1 cellular context compared by ENCODE assay signal in genomic region chr11:45872513-45873356, GRCh38.
TF ChIP-seq lines count a peak whose summit lies in the region.

No MANE protein-coding gene starts in this region.

TF ChIP-seq in HEK293, 187 proteins besides CTCF, POLR2A, EP300 and RAD21 (continued from another document and continues in another):
- TF ChIP-seq KLF16 (tag by site-specific recombination; IDR thresholded peaks at IDR 0.05) (0 out of 2 replicates have a peak, but pooled peaks have one; percentile 28), YY2 (tag by site-specific recombination; IDR thresholded peaks at IDR 0.05) (no peak), ZBTB21 (tag by site-specific recombination; IDR thresholded peaks at IDR 0.05) (peak; percentile 42; the same call in 1 of the 2 replicates), ZIC2 (tag by site-specific recombination; IDR thresholded peaks at IDR 0.05) (0 out of 2 replicates have a peak, but pooled peaks have one; percentile 13), ZBTB17 (tag by site-specific recombination; IDR thresholded peaks at IDR 0.05) (peak; percentile 58), ZFHX2 (tag by site-specific recombination; conservative IDR thresholded peaks at IDR 0.05) (no peak), ZNF133 (tag by site-specific recombination; IDR thresholded peaks at IDR 0.05) (no peak), KLF10 (tag by site-specific recombination; IDR thresholded peaks at IDR 0.05) (no peak), ZNF747 (tag by site-specific recombination; IDR thresholded peaks at IDR 0.05) (no peak), ZFP3 (tag by site-specific recombination; IDR thresholded peaks at IDR 0.05; ENCODE audit: low read depth) (no peak), KLF17 (tag by site-specific recombination; IDR thresholded peaks at IDR 0.05) (peak; percentile 70; the same call in 1 of the 2 replicates), ZSCAN30 (tag by site-specific recombination; IDR thresholded peaks at IDR 0.05) (peak; percentile 11; the same call in 1 of the 2 replicates), ZNF629 (tag by site-specific recombination; IDR thresholded peaks at IDR 0.05) (peak; percentile 73), ZNF366 (tag by site-specific recombination; conservative IDR thresholded peaks at IDR 0.05) (0 out of 2 replicates have a peak, but pooled peaks have one; percentile 44), ZNF558 (tag by site-specific recombination; IDR thresholded peaks at IDR 0.05) (peak; percentile 65), ZNF600 (tag by site-specific recombination; IDR thresholded peaks at IDR 0.05) (peak; percentile 55), ZNF704 (tag by site-specific recombination; IDR thresholded peaks at IDR 0.05) (no peak), ZFP37 (tag by site-specific recombination; IDR thresholded peaks at IDR 0.05) (peak; percentile 58; the same call in 1 of the 2 replicates), ZNF354C (tag by site-specific recombination; IDR thresholded peaks at IDR 0.05; ENCODE audit: borderline replicate concordance, low read depth) (no peak), ZNF639 (tag by site-specific recombination; IDR thresholded peaks at IDR 0.05) (0 out of 2 replicates have a peak, but pooled peaks have one; percentile 48), KLF8 (tag by site-specific recombination; IDR thresholded peaks at IDR 0.05) (no peak), ZBTB8A (tag by site-specific recombination; IDR thresholded peaks at IDR 0.05) (no peak), SP7 (tag by site-specific recombination; IDR thresholded peaks at IDR 0.05) (peak; percentile 59), ZNF449 (tag by site-specific recombination; IDR thresholded peaks at IDR 0.05) (no peak), SETDB1 (IDR thresholded peaks at IDR 0.05; ENCODE audit: insufficient read length, low read length) (no peak), ZNF692 (tag by site-specific recombination; IDR thresholded peaks at IDR 0.05) (0 out of 2 replicates have a peak, but pooled peaks have one; percentile 13), ZEB2 (tag by site-specific recombination; IDR thresholded peaks at IDR 0.05) (peak; percentile 44; the same call in 1 of the 2 replicates), ZNF433 (tag by site-specific recombination; IDR thresholded peaks at IDR 0.05; ENCODE audit: low read depth) (no peak)
- TF ChIP-seq, protein P1, sequence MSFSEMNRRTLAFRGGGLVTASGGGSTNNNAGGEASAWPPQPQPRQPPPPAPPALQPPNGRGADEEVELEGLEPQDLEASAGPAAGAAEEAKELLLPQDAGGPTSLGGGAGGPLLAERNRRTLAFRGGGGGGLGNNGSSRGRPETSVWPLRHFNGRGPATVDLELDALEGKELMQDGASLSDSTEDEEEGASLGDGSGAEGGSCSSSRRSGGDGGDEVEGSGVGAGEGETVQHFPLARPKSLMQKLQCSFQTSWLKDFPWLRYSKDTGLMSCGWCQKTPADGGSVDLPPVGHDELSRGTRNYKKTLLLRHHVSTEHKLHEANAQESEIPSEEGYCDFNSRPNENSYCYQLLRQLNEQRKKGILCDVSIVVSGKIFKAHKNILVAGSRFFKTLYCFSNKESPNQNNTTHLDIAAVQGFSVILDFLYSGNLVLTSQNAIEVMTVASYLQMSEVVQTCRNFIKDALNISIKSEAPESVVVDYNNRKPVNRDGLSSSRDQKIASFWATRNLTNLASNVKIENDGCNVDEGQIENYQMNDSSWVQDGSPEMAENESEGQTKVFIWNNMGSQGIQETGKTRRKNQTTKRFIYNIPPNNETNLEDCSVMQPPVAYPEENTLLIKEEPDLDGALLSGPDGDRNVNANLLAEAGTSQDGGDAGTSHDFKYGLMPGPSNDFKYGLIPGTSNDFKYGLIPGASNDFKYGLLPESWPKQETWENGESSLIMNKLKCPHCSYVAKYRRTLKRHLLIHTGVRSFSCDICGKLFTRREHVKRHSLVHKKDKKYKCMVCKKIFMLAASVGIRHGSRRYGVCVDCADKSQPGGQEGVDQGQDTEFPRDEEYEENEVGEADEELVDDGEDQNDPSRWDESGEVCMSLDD (tag by site-specific recombination; IDR thresholded peaks at IDR 0.05), result no peak
- TF ChIP-seq, protein P2, sequence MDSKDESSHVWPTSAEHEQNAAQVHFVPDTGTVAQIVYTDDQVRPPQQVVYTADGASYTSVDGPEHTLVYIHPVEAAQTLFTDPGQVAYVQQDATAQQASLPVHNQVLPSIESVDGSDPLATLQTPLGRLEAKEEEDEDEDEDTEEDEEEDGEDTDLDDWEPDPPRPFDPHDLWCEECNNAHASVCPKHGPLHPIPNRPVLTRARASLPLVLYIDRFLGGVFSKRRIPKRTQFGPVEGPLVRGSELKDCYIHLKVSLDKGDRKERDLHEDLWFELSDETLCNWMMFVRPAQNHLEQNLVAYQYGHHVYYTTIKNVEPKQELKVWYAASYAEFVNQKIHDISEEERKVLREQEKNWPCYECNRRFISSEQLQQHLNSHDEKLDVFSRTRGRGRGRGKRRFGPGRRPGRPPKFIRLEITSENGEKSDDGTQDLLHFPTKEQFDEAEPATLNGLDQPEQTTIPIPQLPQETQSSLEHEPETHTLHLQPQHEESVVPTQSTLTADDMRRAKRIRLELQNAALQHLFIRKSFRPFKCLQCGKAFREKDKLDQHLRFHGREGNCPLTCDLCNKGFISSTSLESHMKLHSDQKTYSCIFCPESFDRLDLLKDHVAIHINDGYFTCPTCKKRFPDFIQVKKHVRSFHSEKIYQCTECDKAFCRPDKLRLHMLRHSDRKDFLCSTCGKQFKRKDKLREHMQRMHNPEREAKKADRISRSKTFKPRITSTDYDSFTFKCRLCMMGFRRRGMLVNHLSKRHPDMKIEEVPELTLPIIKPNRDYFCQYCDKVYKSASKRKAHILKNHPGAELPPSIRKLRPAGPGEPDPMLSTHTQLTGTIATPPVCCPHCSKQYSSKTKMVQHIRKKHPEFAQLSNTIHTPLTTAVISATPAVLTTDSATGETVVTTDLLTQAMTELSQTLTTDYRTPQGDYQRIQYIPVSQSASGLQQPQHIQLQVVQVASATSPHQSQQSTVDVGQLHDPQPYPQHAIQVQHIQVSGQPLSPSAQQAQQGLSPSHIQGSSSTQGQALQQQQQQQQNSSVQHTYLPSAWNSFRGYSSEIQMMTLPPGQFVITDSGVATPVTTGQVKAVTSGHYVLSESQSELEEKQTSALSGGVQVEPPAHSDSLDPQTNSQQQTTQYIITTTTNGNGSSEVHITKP (tag by site-specific recombination; IDR thresholded peaks at IDR 0.05), result peak; percentile 77
- TF ChIP-seq, protein P3, sequence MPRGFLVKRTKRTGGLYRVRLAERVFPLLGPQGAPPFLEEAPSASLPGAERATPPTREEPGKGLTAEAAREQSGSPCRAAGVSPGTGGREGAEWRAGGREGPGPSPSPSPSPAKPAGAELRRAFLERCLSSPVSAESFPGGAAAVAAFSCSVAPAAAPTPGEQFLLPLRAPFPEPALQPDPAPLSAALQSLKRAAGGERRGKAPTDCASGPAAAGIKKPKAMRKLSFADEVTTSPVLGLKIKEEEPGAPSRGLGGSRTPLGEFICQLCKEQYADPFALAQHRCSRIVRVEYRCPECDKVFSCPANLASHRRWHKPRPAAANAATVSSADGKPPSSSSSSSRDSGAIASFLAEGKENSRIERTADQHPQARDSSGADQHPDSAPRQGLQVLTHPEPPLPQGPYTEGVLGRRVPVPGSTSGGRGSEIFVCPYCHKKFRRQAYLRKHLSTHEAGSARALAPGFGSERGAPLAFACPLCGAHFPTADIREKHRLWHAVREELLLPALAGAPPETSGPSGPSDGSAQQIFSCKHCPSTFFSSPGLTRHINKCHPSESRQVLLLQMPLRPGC (tag by site-specific recombination; IDR thresholded peaks at IDR 0.05), result no peak
- TF ChIP-seq, protein P4, sequence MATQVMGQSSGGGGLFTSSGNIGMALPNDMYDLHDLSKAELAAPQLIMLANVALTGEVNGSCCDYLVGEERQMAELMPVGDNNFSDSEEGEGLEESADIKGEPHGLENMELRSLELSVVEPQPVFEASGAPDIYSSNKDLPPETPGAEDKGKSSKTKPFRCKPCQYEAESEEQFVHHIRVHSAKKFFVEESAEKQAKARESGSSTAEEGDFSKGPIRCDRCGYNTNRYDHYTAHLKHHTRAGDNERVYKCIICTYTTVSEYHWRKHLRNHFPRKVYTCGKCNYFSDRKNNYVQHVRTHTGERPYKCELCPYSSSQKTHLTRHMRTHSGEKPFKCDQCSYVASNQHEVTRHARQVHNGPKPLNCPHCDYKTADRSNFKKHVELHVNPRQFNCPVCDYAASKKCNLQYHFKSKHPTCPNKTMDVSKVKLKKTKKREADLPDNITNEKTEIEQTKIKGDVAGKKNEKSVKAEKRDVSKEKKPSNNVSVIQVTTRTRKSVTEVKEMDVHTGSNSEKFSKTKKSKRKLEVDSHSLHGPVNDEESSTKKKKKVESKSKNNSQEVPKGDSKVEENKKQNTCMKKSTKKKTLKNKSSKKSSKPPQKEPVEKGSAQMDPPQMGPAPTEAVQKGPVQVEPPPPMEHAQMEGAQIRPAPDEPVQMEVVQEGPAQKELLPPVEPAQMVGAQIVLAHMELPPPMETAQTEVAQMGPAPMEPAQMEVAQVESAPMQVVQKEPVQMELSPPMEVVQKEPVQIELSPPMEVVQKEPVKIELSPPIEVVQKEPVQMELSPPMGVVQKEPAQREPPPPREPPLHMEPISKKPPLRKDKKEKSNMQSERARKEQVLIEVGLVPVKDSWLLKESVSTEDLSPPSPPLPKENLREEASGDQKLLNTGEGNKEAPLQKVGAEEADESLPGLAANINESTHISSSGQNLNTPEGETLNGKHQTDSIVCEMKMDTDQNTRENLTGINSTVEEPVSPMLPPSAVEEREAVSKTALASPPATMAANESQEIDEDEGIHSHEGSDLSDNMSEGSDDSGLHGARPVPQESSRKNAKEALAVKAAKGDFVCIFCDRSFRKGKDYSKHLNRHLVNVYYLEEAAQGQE (tag by site-specific recombination; IDR thresholded peaks at IDR 0.05), result no peak
- TF ChIP-seq, protein P5, sequence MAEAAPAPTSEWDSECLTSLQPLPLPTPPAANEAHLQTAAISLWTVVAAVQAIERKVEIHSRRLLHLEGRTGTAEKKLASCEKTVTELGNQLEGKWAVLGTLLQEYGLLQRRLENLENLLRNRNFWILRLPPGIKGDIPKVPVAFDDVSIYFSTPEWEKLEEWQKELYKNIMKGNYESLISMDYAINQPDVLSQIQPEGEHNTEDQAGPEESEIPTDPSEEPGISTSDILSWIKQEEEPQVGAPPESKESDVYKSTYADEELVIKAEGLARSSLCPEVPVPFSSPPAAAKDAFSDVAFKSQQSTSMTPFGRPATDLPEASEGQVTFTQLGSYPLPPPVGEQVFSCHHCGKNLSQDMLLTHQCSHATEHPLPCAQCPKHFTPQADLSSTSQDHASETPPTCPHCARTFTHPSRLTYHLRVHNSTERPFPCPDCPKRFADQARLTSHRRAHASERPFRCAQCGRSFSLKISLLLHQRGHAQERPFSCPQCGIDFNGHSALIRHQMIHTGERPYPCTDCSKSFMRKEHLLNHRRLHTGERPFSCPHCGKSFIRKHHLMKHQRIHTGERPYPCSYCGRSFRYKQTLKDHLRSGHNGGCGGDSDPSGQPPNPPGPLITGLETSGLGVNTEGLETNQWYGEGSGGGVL (tag by site-specific recombination; IDR thresholded peaks at IDR 0.05), result no peak
- TF ChIP-seq, protein P6, sequence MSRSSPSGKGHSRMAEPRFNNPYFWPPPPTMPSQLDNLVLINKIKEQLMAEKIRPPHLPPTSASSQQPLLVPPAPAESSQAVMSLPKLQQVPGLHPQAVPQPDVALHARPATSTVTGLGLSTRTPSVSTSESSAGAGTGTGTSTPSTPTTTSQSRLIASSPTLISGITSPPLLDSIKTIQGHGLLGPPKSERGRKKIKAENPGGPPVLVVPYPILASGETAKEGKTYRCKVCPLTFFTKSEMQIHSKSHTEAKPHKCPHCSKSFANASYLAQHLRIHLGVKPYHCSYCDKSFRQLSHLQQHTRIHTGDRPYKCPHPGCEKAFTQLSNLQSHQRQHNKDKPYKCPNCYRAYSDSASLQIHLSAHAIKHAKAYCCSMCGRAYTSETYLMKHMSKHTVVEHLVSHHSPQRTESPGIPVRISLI (tag by site-specific recombination; IDR thresholded peaks at IDR 0.05), result no peak
